In genomic region chr12:116492703-116493324, GRCh38 we compare ENCODE assay signal across 1 cellular context.
A peak's percentile ranks its signal among the peaks of the same experiment; 100 is the strongest.
TF ChIP-seq lines count a peak whose summit lies in the region.

No MANE protein-coding gene starts in this region.

TF ChIP-seq in K562, 482 proteins besides CTCF, POLR2A, EP300 and RAD21 (continued from another document and continues in another):
- TF ChIP-seq ZBTB40 (IDR thresholded peaks at IDR 0.05) (peak; percentile 58), ZBTB40 (CRISPR knock-in tag; IDR thresholded peaks at IDR 0.05) (no peak), CUX1 (CRISPR knock-in tag; IDR thresholded peaks at IDR 0.05) (peak; percentile 84; the same call in 1 of the 2 replicates), ZNF407 (IDR thresholded peaks at IDR 0.05; ENCODE audit: low read depth) (peak; percentile 31; the same call in 1 of the 2 replicates), TCF7L2 (IDR thresholded peaks at IDR 0.05; ENCODE audit: low read depth, low read length) (no peak), ARNT (IDR thresholded peaks at IDR 0.05) (peak; percentile 94 to 98), ZNF431 (CRISPR knock-in tag; IDR thresholded peaks at IDR 0.05) (peak; percentile 44; the same call in 1 of the 2 replicates), NR4A1 (CRISPR knock-in tag; IDR thresholded peaks at IDR 0.05) (no peak), NR4A1 (tag; IDR thresholded peaks at IDR 0.05) (peak; percentile 66), ASH1L (IDR thresholded peaks at IDR 0.05; ENCODE audit: borderline replicate concordance, low read depth, partially characterized antibody) (peak; percentile 49), JUNB (CRISPR knock-in tag; conservative IDR thresholded peaks at IDR 0.05) (peak; percentile 92), MCM7 (IDR thresholded peaks at IDR 0.05) (peak in 1 of 2 experiments; percentile 100; a peak in 2 of 4 replicates), ZNF24 (IDR thresholded peaks at IDR 0.05) (peak; percentile 67; the same call in 1 of the 2 replicates), RAD51 (IDR thresholded peaks at IDR 0.05; ENCODE audit: borderline replicate concordance, low read depth) (peak; percentile 55; the same call in 1 of the 2 replicates), ETS1 (conservative IDR thresholded peaks at IDR 0.05; ENCODE audit: control insufficient read depth, low read depth, low read length) (no peak), MLLT1 (IDR thresholded peaks at IDR 0.05) (peak; percentile 89 to 99), CHAMP1 (IDR thresholded peaks at IDR 0.05) (peak; percentile 94), THRB (CRISPR knock-in tag; conservative IDR thresholded peaks at IDR 0.05) (peak; percentile 89)
